Comparison of ENCODE assay signal across 1 cellular context in genomic region chr4:76949293-76950051, GRCh38.
TF ChIP-seq lines count a peak whose summit lies in the region.

Gene SEPTIN11, plus strand, starts transcription at chr4:76949752. Its CDS starts 152 bp downstream, at chr4:76949904.

TF ChIP-seq in GM23338, 12 proteins besides CTCF, POLR2A, EP300 and RAD21 (continued from another document):
- TF ChIP-seq, protein P1, sequence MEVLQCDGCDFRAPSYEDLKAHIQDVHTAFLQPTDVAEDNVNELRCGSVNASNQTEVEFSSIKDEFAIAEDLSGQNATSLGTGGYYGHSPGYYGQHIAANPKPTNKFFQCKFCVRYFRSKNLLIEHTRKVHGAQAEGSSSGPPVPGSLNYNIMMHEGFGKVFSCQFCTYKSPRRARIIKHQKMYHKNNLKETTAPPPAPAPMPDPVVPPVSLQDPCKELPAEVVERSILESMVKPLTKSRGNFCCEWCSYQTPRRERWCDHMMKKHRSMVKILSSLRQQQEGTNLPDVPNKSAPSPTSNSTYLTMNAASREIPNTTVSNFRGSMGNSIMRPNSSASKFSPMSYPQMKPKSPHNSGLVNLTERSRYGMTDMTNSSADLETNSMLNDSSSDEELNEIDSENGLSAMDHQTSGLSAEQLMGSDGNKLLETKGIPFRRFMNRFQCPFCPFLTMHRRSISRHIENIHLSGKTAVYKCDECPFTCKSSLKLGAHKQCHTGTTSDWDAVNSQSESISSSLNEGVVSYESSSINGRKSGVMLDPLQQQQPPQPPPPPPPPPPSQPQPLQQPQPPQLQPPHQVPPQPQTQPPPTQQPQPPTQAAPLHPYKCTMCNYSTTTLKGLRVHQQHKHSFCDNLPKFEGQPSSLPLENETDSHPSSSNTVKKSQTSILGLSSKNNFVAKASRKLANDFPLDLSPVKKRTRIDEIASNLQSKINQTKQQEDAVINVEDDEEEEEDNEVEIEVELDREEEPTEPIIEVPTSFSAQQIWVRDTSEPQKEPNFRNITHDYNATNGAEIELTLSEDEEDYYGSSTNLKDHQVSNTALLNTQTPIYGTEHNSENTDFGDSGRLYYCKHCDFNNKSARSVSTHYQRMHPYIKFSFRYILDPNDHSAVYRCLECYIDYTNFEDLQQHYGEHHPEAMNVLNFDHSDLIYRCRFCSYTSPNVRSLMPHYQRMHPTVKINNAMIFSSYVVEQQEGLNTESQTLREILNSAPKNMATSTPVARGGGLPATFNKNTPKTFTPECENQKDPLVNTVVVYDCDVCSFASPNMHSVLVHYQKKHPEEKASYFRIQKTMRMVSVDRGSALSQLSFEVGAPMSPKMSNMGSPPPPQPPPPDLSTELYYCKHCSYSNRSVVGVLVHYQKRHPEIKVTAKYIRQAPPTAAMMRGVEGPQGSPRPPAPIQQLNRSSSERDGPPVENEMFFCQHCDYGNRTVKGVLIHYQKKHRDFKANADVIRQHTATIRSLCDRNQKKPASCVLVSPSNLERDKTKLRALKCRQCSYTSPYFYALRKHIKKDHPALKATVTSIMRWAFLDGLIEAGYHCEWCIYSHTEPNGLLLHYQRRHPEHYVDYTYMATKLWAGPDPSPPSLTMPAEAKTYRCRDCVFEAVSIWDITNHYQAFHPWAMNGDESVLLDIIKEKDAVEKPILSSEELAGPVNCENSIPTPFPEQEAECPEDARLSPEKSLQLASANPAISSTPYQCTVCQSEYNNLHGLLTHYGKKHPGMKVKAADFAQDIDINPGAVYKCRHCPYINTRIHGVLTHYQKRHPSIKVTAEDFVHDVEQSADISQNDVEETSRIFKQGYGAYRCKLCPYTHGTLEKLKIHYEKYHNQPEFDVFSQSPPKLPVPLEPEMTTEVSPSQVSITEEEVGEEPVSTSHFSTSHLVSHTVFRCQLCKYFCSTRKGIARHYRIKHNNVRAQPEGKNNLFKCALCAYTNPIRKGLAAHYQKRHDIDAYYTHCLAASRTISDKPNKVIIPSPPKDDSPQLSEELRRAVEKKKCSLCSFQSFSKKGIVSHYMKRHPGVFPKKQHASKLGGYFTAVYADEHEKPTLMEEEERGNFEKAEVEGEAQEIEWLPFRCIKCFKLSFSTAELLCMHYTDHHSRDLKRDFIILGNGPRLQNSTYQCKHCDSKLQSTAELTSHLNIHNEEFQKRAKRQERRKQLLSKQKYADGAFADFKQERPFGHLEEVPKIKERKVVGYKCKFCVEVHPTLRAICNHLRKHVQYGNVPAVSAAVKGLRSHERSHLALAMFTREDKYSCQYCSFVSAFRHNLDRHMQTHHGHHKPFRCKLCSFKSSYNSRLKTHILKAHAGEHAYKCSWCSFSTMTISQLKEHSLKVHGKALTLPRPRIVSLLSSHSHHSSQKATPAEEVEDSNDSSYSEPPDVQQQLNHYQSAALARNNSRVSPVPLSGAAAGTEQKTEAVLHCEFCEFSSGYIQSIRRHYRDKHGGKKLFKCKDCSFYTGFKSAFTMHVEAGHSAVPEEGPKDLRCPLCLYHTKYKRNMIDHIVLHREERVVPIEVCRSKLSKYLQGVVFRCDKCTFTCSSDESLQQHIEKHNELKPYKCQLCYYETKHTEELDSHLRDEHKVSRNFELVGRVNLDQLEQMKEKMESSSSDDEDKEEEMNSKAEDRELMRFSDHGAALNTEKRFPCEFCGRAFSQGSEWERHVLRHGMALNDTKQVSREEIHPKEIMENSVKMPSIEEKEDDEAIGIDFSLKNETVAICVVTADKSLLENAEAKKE (CRISPR knock-in tag; IDR thresholded peaks at IDR 0.05) = no peak
- TF ChIP-seq EZH2 (IDR thresholded peaks at IDR 0.05; ENCODE audit: low read depth, unreplicated experiment) = no peak
